16 cellular contexts compared by ENCODE assay signal in genomic region chr14:93024493-93024892, GRCh38.
A peak's percentile ranks its signal among the peaks of the same experiment; 100 is the strongest.
DNase-seq lines count a peak whose midpoint lies in the region; ATAC-seq and TF ChIP-seq lines count a peak whose summit lies in the region.
"Had no signal": no experiment of that assay in that cellular context is flagged by ENCODE, and none has a peak within 500 bp of the region (broad histone marks: within the 10 kb centered on the region; RNA-seq: fewer than 3 reads in every experiment).

No MANE protein-coding gene starts in this region.

- no peak for TF ChIP-seq CTCF in CD8-positive, alpha-beta T cell (IDR thresholded peaks at IDR 0.05)
- TF ChIP-seq CTCF in brain (conservative IDR thresholded peaks at IDR 0.05), result no peak
- TF ChIP-seq CTCF in progenitor cell of endocrine pancreas (IDR thresholded peaks at IDR 0.05; ENCODE audit: unreplicated experiment), result no peak
- TF ChIP-seq CTCF in adrenal gland (IDR thresholded peaks at IDR 0.05), result no peak

- H3K4me1 ChIP-seq in CD8-positive, alpha-beta T cell (ENCODE audit: insufficient read depth, low read length), result peaks cover 21% of the 10 kb centered on the region
- H3K4me1 ChIP-seq in adrenal gland (replicated peaks in 1 of 2), result no peaks in the 10 kb centered on the region

- no peaks in the 10 kb centered on the region for H3K9me3 Mint-ChIP-seq in CD8-positive, alpha-beta T cell
- H3K9me3 Mint-ChIP-seq in brain (no peaks in the 10 kb centered on the region), progenitor cell of endocrine pancreas (ENCODE audit: low read depth) (no peaks in the 10 kb centered on the region)
- H3K9me3 Mint-ChIP-seq: IgD-negative memory B cell had no signal

- H3K9me3 ChIP-seq in CD8-positive, alpha-beta T cell (ENCODE audit: low read length), result no peaks in the 10 kb centered on the region
- no peaks in the 10 kb centered on the region for H3K9me3 ChIP-seq in adrenal gland (replicated peaks in 1 of 3)

- H3K36me3 ChIP-seq in CD8-positive, alpha-beta T cell (ENCODE audit: insufficient read depth, low read length), result no peaks in the 10 kb centered on the region
- H3K36me3 ChIP-seq in adrenal gland (replicated peaks in 1 of 2), result no peaks in the 10 kb centered on the region

- 94 to 100% (median 98%) methylated on average over 5 of the region's 5 CpGs for WGBS in adrenal gland, 4 donors

- no peak overlapping the region for H3K4me3 Mint-ChIP-seq in CD8-positive, alpha-beta T cell
- H3K4me3 Mint-ChIP-seq in brain (no peak overlapping the region), progenitor cell of endocrine pancreas (ENCODE audit: low read depth) (no peak overlapping the region)
- H3K4me3 Mint-ChIP-seq: IgD-negative memory B cell had no signal

- H3K4me3 ChIP-seq in CD8-positive, alpha-beta T cell (ENCODE audit: low read depth, low read length), result no peak overlapping the region
- no peak overlapping the region for H3K4me3 ChIP-seq in adrenal gland

- intact Hi-C loops in CD8-positive, alpha-beta T cell (cut with DNase I, micrococcal nuclease), result no loop called here
- intact Hi-C loops in adrenal gland (cut with DNase I), result no loop called here

- CTCF ChIA-PET in CD8-positive, alpha-beta T cell (lab: Charles Lee), result interaction anchor here (2.0 to 3.6 kb wide), 2 partner anchors 10 to 88 kb away, joined by 6 to 15 read pairs; no protein-coding TSS in a partner anchor

- TF ChIP-seq POLR2A in adrenal gland (IDR thresholded peaks at IDR 0.05), result no peak

- peaks cover 2% of the 10 kb centered on the region for H3K36me3 Mint-ChIP-seq in CD8-positive, alpha-beta T cell
- H3K36me3 Mint-ChIP-seq in brain, result no peaks in the 10 kb centered on the region
- H3K36me3 Mint-ChIP-seq in progenitor cell of endocrine pancreas (ENCODE audit: insufficient read depth), result peaks cover 2% of the 10 kb centered on the region

- H3K4me1 Mint-ChIP-seq in CD8-positive, alpha-beta T cell (ENCODE audit: low read depth), result peaks cover 32% of the 10 kb centered on the region
- peaks cover 63% of the 10 kb centered on the region for H3K4me1 Mint-ChIP-seq in brain
- peaks cover 27% of the 10 kb centered on the region for H3K4me1 Mint-ChIP-seq in progenitor cell of endocrine pancreas (ENCODE audit: low read depth)

- no peak for DNase-seq in CD8-positive, alpha-beta T cell
- DNase-seq in NCI-H82 treated with DMSO at 0.1 percent for 48 hours (lab: John Stamatoyannopoulos, UW; ENCODE audit: unreplicated experiment), result peak; percentile 71
- DNase-seq in progenitor cell of endocrine pancreas (ENCODE audit: low spot score, unreplicated experiment), result no peak
- no peak for DNase-seq in NCI-H526 treated with DMSO at 0.1 percent for 48 hours (lab: John Stamatoyannopoulos, UW)
- DNase-seq in adrenal gland, result no peak
- DNase-seq in COLO668 (lab: John Stamatoyannopoulos, UW; ENCODE audit: unreplicated experiment), result no peak
- DNase-seq: DMS53; NCI-H187; NCI-H226; NCI-H524 treated with DMSO at 0.1 percent for 48 hours; NK-92 treated with Interleukin-12 subunit alpha and Interleukin-12 subunit beta, amount 100 ng/mL, for 24 hours had no signal

- no peaks in the 10 kb centered on the region for H3K27me3 ChIP-seq in CD8-positive, alpha-beta T cell (ENCODE audit: insufficient read depth, low read length)
- no peaks in the 10 kb centered on the region for H3K27me3 ChIP-seq in adrenal gland

- H3K27ac Mint-ChIP-seq in CD8-positive, alpha-beta T cell, result peak overlapping the region; percentile 92
- peak overlapping the region in 3 of 5 experiments; percentile 53 to 70 (median 60) for H3K27ac Mint-ChIP-seq in brain
- H3K27ac Mint-ChIP-seq in progenitor cell of endocrine pancreas, result peak overlapping the region; percentile 87

- no peak for ATAC-seq in CD8-positive, alpha-beta T cell
- no peak for ATAC-seq in GM21737 (IDR thresholded peaks at IDR 0.05; ENCODE audit: unreplicated experiment)
- ATAC-seq: HCT116 had no signal

- POLR2A ChIA-PET in CD8-positive, alpha-beta T cell (lab: Charles Lee), result no interaction called here

- peak overlapping the region; percentile 15 for H3K27ac ChIP-seq in CD8-positive, alpha-beta T cell (ENCODE audit: low read depth, low read length)
- H3K27ac ChIP-seq in adrenal gland, result peak overlapping the region in 1 of 5 donors; percentile 17
- H3K27ac ChIP-seq: HL-60 had no signal

- no peaks in the 10 kb centered on the region for H3K27me3 Mint-ChIP-seq in CD8-positive, alpha-beta T cell (ENCODE audit: low read depth)
- H3K27me3 Mint-ChIP-seq in brain (no peaks in the 10 kb centered on the region), progenitor cell of endocrine pancreas (no peaks in the 10 kb centered on the region)
- H3K27me3 Mint-ChIP-seq: IgD-negative memory B cell had no signal
